ENCODE assay signal across 8 cellular contexts in the genomic region with DNA sequence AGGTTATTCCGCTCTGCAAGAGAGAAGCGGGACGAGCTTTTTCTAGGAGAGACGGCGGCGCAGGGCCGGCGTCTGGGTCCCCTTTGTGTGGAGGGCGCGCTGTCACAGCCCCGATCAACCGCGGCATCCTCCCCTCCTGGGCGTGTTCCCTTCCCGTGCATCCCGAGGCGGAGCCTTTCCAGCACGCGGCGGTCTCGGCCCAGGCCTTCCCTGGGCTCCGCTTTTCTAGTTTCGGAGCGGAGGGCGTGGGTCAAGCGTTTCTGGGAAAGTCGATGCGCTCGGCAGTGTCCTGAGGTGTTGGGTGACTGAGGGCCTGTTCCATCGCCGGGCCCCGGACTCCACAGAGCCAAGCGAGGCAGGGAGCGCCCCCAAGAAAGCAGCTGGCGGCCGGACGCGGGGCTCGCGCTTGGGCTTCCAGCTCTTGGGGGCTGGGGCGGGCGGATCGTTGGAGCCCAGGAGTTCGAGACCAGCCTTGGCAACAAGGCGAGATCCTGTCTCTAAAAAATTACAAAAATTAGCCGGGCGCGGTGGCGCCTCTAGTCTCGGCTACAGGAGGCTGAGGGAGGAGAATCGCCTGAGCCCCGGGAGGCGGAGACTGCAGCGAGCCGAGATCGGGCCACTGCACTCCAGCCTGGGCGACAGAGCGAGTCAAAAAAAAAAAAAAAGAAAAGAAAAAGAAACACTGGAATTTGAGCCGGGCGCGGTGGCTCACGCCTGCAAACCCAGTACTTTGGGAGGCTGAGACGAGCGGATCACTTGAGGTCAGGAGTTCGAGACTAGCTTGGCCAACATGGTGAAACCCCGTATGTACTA. TPM values are rescaled to one million over a fixed set of nuclear protein-coding genes. Genes with fewer than 3 reads are reported as not detected.
DNase-seq lines count a peak whose midpoint lies in the region; ATAC-seq and TF ChIP-seq lines count a peak whose summit lies in the region.

No MANE protein-coding gene starts in this region.

- peak in 1 of 4 experiments; percentile 0 for ATAC-seq in T-cell (replicated peaks in 1 of 4)
- ATAC-seq in GM18870 (IDR thresholded peaks at IDR 0.05; ENCODE audit: unreplicated experiment) = no peak

- H3K9me3 Mint-ChIP-seq in T-cell (peaks cover 0 to 3% (median 0%) of the 10 kb centered on the region in 3 donors), neural crest cell (peaks cover 2% of the 10 kb centered on the region)

- peak; percentile 37 for DNase-seq in activated CD4-positive, CD25-positive, alpha-beta regulatory T cell treated with anti-CD3 and anti-CD28 coated beads, Interleukin-2, amount 50 U/mL, for 72 hours
- DNase-seq in activated CD4-positive, CD25-positive, alpha-beta regulatory T cell (lab: John Stamatoyannopoulos, UW) = no peak
- DNase-seq in T-cell = peak in 19 of 34 experiments; percentile 5 to 36 (median 20)
- no peak for DNase-seq in epithelial cell of proximal tubule (ENCODE audit: low read depth)
- no peak for DNase-seq in neural crest cell (ENCODE audit: low read depth, low spot score)
- DNase-seq in midbrain (lab: John Stamatoyannopoulos, UW) = no peak
- DNase-seq in GF-D8 (lab: John Stamatoyannopoulos, UW) = no peak

- POLR2A ChIA-PET in T-cell (lab: Charles Lee) = no interaction called here

- CTCF ChIA-PET in T-cell (lab: Charles Lee) = interaction anchor here in 1 of 2 donors (0.7 to 1.1 kb wide), 2 partner anchors 95 to 97 kb away, joined by 3 to 6 read pairs; partner anchors contain the start of gene MAPK8IP3

- H3K27ac Mint-ChIP-seq in T-cell = peak overlapping the region; percentile 89 to 98
- H3K27ac Mint-ChIP-seq in neural crest cell (ENCODE audit: unreplicated experiment) = no peak overlapping the region

- H3K4me3 ChIP-seq in epithelial cell of proximal tubule (ENCODE audit: low read depth, low read length) = peak overlapping the region; percentile 64

- H3K36me3 Mint-ChIP-seq in T-cell (peaks cover 9% of the 10 kb centered on the region), neural crest cell (ENCODE audit: low read depth) (peaks cover 5% of the 10 kb centered on the region)

- peak overlapping the region; percentile 67 to 83 (median 78) for H3K4me3 Mint-ChIP-seq in T-cell
- H3K4me3 Mint-ChIP-seq in neural crest cell = peak overlapping the region; percentile 93

- no peak for TF ChIP-seq CTCF in epithelial cell of proximal tubule (conservative IDR thresholded peaks at IDR 0.05; ENCODE audit: low read depth, low read length)
- TF ChIP-seq CTCF in neural crest cell (conservative IDR thresholded peaks at IDR 0.05) = no peak

- H3K4me1 Mint-ChIP-seq in T-cell (peaks cover 26 to 36% (median 33%) of the 10 kb centered on the region in 3 donors), neural crest cell (peaks cover 37% of the 10 kb centered on the region)

- H3K27me3 Mint-ChIP-seq in T-cell (peaks cover 0 to 5% of the 10 kb centered on the region in 2 donors), neural crest cell (ENCODE audit: low read depth) (peaks cover 11% of the 10 kb centered on the region)

RNA-seq across cellular contexts. Expression of gene IFT140, which starts 0.8 kb away (rescaled TPM):
- total RNA-seq in T-cell = 10 to 100 TPM in 2 of 5 donors, 1 to 10 TPM in 3; 5.5 to 19.8 (median 8.1) TPM
- total RNA-seq in epithelial cell of proximal tubule = 4.6 and 12.5 TPM in 2 replicates
- total RNA-seq in neural crest cell = 43.3 and 45.8 TPM in 2 replicates

RNA-seq across cellular contexts. Expression of gene CRAMP1, which starts 1.1 kb away (rescaled TPM):
- 10 to 100 TPM; 26.4 to 36.4 (median 33.0) TPM for total RNA-seq in T-cell
- 6.9 and 8.0 TPM in 2 replicates for total RNA-seq in epithelial cell of proximal tubule
- 38.3 TPM in 2 replicates for total RNA-seq in neural crest cell

Comparison
In these comparisons a context has a peak if more than half of its experiments do, and no peak if none do; other contexts are left out.
1. DNase-seq: peak in activated CD4-positive, CD25-positive, alpha-beta regulatory T cell treated with anti-CD3 and anti-CD28 coated beads, Interleukin-2, amount 50 U/mL, for 72 hours (single experiment) and T-cell (19 of 34); none in activated CD4-positive, CD25-positive, alpha-beta regulatory T cell (0 of 4), epithelial cell of proximal tubule (single experiment), neural crest cell (single experiment), midbrain (single experiment) and GF-D8 (single experiment).